Comparison of ENCODE assay signal across 8 cellular contexts in the genomic region with DNA sequence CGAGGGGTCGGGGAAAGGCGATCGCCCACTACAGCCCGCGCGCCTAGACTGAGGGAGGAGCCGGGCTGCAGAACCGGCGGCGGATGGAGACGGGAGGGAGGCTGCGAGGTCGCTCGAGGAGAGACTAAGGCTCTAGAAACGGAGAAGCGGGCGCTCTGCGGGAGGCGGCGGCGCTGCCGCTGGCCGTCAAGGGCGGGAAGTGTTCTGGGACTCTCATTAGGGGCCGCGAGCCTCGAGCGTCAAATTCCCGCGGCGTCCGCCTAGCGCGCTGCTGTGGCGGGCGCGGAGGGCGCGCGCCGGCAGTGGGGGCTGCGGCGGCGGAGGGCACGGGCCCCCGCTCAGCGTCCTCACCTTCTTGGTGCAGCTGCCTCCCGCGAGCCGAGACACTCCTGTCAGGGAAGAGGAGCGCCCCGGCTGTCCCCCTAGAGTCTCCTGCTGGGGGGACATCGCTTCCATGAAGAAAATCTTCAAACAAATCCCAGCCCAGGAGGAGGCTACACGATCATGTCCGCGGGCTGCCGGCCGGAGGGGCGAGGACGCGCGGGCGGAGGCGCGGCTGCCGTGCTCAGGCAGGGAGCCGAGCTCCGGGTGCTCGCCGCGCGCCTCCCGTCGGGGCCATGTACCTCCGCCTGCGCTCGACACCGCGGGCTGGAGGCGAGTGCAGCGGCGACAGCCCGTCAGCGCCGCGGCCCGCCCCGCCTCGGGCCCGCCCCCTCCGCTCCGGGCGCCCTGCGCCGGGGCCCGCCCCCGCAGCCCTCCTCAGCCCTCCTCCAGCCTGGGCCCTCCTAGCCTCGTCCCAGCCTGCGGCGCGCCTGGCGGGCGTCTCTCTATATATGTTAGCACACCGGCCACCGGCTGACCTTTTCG. TPM values are rescaled to one million over a fixed set of nuclear protein-coding genes. Genes with fewer than 3 reads are reported as not detected.
DNase-seq lines count a peak whose midpoint lies in the region; ATAC-seq and FAIRE-seq lines count a peak whose summit lies in the region.

A gene with protein sequence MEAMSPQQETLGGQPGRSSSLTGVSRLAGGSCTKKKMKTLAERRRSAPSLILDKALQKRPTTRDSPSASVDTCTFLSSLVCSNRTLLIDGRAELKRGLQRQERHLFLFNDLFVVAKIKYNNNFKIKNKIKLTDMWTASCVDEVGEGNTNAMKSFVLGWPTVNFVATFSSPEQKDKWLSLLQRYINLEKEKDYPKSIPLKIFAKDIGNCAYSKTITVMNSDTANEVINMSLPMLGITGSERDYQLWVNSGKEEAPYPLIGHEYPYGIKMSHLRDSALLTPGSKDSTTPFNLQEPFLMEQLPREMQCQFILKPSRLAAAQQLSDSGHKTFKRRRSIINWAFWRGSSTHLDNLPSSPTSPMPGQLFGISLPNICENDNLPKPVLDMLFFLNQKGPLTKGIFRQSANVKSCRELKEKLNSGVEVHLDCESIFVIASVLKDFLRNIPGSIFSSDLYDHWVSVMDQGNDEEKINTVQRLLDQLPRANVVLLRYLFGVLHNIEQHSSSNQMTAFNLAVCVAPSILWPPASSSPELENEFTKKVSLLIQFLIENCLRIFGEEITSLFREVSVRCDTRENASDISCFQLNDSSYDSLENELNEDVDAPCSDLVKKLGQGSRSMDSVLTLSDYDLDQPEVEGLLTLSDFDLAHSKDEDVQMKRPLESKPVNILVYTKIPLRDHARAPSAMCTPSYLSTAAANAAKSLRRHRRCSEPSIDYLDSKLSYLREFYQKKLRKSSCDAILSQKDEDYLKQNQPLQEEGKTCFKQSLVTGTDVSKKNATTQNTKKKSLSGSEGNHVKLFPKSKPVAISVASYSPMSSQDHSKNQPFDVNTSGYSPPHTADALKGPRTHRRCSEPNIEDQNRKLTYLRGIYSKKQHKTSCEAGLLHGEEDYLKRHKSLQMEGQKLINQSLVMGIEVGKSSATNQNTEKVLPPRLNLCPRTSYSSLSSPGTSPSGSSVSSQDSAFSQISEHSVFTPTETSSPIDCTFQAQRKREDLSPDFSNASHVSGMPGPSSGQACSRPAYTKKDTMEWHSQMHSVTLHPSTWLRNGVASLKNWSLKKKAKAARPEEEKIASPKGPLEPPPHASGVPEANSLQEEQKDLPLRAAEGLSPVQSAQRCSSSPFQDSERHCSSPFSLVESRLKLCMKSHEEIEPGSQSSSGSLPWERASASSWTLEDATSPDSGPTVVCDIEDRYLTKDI (minus strand): TSS at position 662 of the 867 bp plus-strand sequence. CDS start 206 bp downstream, at position 456.

- H3K4me3 ChIP-seq in small intestine (ENCODE audit: low read depth in 1 of 2, low read length in 2 of 2) = peak within 1 kb of the TSS; percentile 34 to 55

- peaks cover 0 to 5% of the 10 kb centered on the region in 2 donors for H3K4me1 ChIP-seq in small intestine (ENCODE audit: control insufficient read depth in 2 of 2, insufficient read depth in 1 of 2, low read depth in 1 of 2, low read length in 1 of 2)

- no peaks in the 10 kb centered on the region for H3K9me3 ChIP-seq in small intestine (ENCODE audit: control insufficient read depth, low read depth)

- DNase-seq in EL (peak; percentile 63), Kasumi-1 (lab: John Stamatoyannopoulos, UW) (peak; percentile 49 to 60), T-helper 1 cell (peak in 3 of 5 donors; percentile 9 to 45 (median 12)), caudate nucleus (lab: John Stamatoyannopoulos, UW) (peak in 46 of 61 donors; percentile 17 to 80 (median 58)), islet precursor cell (peak; percentile 84), small intestine (peak; percentile 9), amniotic stem cell (lab: John Stamatoyannopoulos, UW) (no peak)

- WGBS in small intestine, 3 donors = 0 to 1% (median 1%) methylated on average over 68 to 107 of the region's 107 CpGs

- FAIRE-seq in small intestine (lab: Jason Lieb, UNC) = no peak

- H3K27me3 ChIP-seq in small intestine (ENCODE audit: control insufficient read depth in 2 of 2, insufficient read depth in 2 of 2, low read length in 2 of 2) = peaks cover 0 to 12% of the 10 kb centered on the region in 2 donors

- H3K27ac ChIP-seq in caudate nucleus (ENCODE audit: low read depth, low read length) = peak within 1 kb of the TSS; percentile 75
- peak within 1 kb of the TSS; percentile 24 to 64 for H3K27ac ChIP-seq in small intestine (ENCODE audit: low read depth in 1 of 2, low read length in 1 of 2)

- ATAC-seq in GM21825 (IDR thresholded peaks at IDR 0.05; ENCODE audit: unreplicated experiment) = peak; percentile 83

- no peaks in the 10 kb centered on the region for H3K36me3 ChIP-seq in small intestine (ENCODE audit: control insufficient read depth in 2 of 2, insufficient read depth in 2 of 2, low read length in 2 of 2)

RNA-seq across cellular contexts. Expression of the gene that starts here (rescaled TPM):
- 1 to 10 TPM in 1 of 3 donors, under 1 TPM in 1, not detected in 1; 0.54 to 1.1 TPM for polyA plus RNA-seq in small intestine
